Comparison of ENCODE assay signal across 1 cellular context in genomic region chr4:68319040-68319439, GRCh38.
TF ChIP-seq lines count a peak whose summit lies in the region.

No MANE protein-coding gene starts in this region.

TF ChIP-seq in WTC11, 78 proteins besides CTCF, POLR2A, EP300 and RAD21 (continued from another document):
- TF ChIP-seq PRDM15 (CRISPR knock-in tag; IDR thresholded peaks at IDR 0.05) (no peak), MYBL2 (CRISPR knock-in tag; IDR thresholded peaks at IDR 0.05) (no peak), JAZF1 (CRISPR knock-in tag; IDR thresholded peaks at IDR 0.05) (no peak), KAT7 (CRISPR knock-in tag; IDR thresholded peaks at IDR 0.05; ENCODE audit: borderline replicate concordance) (no peak), ZNF219 (CRISPR knock-in tag; IDR thresholded peaks at IDR 0.05; ENCODE audit: borderline replicate concordance) (no peak)
- TF ChIP-seq, protein P1, sequence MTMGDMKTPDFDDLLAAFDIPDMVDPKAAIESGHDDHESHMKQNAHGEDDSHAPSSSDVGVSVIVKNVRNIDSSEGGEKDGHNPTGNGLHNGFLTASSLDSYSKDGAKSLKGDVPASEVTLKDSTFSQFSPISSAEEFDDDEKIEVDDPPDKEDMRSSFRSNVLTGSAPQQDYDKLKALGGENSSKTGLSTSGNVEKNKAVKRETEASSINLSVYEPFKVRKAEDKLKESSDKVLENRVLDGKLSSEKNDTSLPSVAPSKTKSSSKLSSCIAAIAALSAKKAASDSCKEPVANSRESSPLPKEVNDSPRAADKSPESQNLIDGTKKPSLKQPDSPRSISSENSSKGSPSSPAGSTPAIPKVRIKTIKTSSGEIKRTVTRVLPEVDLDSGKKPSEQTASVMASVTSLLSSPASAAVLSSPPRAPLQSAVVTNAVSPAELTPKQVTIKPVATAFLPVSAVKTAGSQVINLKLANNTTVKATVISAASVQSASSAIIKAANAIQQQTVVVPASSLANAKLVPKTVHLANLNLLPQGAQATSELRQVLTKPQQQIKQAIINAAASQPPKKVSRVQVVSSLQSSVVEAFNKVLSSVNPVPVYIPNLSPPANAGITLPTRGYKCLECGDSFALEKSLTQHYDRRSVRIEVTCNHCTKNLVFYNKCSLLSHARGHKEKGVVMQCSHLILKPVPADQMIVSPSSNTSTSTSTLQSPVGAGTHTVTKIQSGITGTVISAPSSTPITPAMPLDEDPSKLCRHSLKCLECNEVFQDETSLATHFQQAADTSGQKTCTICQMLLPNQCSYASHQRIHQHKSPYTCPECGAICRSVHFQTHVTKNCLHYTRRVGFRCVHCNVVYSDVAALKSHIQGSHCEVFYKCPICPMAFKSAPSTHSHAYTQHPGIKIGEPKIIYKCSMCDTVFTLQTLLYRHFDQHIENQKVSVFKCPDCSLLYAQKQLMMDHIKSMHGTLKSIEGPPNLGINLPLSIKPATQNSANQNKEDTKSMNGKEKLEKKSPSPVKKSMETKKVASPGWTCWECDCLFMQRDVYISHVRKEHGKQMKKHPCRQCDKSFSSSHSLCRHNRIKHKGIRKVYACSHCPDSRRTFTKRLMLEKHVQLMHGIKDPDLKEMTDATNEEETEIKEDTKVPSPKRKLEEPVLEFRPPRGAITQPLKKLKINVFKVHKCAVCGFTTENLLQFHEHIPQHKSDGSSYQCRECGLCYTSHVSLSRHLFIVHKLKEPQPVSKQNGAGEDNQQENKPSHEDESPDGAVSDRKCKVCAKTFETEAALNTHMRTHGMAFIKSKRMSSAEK (CRISPR knock-in tag; IDR thresholded peaks at IDR 0.05; ENCODE audit: borderline replicate concordance), result no peak
- TF ChIP-seq, protein P2, sequence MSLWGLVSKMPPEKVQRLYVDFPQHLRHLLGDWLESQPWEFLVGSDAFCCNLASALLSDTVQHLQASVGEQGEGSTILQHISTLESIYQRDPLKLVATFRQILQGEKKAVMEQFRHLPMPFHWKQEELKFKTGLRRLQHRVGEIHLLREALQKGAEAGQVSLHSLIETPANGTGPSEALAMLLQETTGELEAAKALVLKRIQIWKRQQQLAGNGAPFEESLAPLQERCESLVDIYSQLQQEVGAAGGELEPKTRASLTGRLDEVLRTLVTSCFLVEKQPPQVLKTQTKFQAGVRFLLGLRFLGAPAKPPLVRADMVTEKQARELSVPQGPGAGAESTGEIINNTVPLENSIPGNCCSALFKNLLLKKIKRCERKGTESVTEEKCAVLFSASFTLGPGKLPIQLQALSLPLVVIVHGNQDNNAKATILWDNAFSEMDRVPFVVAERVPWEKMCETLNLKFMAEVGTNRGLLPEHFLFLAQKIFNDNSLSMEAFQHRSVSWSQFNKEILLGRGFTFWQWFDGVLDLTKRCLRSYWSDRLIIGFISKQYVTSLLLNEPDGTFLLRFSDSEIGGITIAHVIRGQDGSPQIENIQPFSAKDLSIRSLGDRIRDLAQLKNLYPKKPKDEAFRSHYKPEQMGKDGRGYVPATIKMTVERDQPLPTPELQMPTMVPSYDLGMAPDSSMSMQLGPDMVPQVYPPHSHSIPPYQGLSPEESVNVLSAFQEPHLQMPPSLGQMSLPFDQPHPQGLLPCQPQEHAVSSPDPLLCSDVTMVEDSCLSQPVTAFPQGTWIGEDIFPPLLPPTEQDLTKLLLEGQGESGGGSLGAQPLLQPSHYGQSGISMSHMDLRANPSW (CRISPR knock-in tag; conservative IDR thresholded peaks at IDR 0.05; ENCODE audit: low read depth), result no peak
